In the genomic region with DNA sequence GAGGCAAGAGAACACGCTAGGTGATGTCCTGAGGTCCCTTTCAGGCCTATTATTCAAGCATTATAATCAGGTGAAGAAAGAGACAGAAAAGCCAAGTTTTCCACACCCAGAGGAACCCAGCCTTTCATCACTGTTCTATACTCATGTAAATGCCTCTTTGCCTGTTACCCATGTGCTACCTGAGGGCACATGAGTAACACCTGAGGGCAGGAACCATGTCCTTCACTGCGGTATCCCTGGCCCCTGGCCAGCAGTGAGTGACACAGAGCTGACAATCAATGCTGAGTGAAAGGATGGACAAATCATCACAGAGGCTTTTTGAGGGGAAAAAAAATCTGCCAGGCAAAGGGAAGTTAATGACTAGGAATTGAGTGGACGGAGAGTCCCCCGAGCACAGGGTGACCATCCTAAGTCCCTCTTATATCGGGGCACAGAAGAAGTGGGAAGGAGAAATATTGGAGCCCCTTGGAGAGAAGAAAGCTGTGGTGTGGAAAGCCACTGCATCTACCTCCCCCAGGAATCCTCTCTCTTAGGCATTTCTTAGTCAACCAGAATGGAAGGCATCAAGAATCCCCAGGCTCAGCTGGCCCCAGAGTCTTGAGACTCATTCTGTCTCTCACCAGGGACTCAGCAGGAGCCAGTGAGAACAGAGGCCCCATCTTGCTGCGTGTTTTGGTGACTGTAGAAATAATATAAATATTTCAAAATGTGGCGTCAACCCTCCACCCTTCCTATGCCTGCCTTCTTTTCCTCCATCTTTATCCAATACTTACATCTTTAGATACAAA, we compare ENCODE assay signal across 19 cellular contexts.
DNase-seq lines count a peak whose midpoint lies in the region; ATAC-seq, FAIRE-seq and TF ChIP-seq lines count a peak whose summit lies in the region.
"Had no signal": no experiment of that assay in that cellular context is flagged by ENCODE, and none has a peak within 500 bp of the region (broad histone marks: within the 10 kb centered on the region; RNA-seq: fewer than 3 reads in every experiment).

No MANE protein-coding gene starts in this region.

- ATAC-seq in HG03571 (IDR thresholded peaks at IDR 0.05; ENCODE audit: unreplicated experiment), result no peak
- ATAC-seq: K562 had no signal

- H3K79me2 ChIP-seq in keratinocyte (ENCODE audit: control insufficient read depth, insufficient read depth, low read length), result no peaks in the 10 kb centered on the region

- FAIRE-seq in HTR-8/SVneo (lab: Jason Lieb, UNC) (peak; percentile 82), keratinocyte (lab: Jason Lieb, UNC) (no peak)
- FAIRE-seq: D721Med, K562 had no signal

- no peaks in the 10 kb centered on the region for H3K9me1 ChIP-seq in keratinocyte (ENCODE audit: control insufficient read depth, extremely low read depth, insufficient read depth, low read length)

- H2AFZ ChIP-seq in keratinocyte (ENCODE audit: control insufficient read depth, low read length), result no peak overlapping the region

- DNase-seq in HTR-8/SVneo (ENCODE audit: insufficient read length, low spot score) (no peak), astrocyte of the spinal cord (ENCODE audit: low read depth, low spot score) (peak; percentile 26), keratinocyte (ENCODE audit: low read depth, low spot score) (peak; percentile 33), renal cortical epithelial cell (ENCODE audit: low read depth) (peak; percentile 17), Calu3 (no peak), NCI-H128 (lab: John Stamatoyannopoulos, UW; ENCODE audit: unreplicated experiment) (no peak), cortex of kidney (lab: John Stamatoyannopoulos, UW) (no peak)
- DNase-seq: ACHN; C1 segment of cervical spinal cord; CD8-positive, alpha-beta memory T cell; DMS79; NCI-H1436; NCI-H2029; NCI-H345; NCI-H524 treated with DMSO at 0.1 percent for 48 hours had no signal

- H3K9me3 Mint-ChIP-seq in Calu3 (ENCODE audit: low read depth, unreplicated experiment), result no peaks in the 10 kb centered on the region
- H3K9me3 Mint-ChIP-seq: CD8-positive, alpha-beta memory T cell had no signal

- H3K27ac Mint-ChIP-seq in Calu3 (ENCODE audit: unreplicated experiment), result no peak overlapping the region

- TF ChIP-seq CTCF in astrocyte of the spinal cord (IDR thresholded peaks at IDR 0.05; ENCODE audit: low read depth, low read length), result no peak
- no peak for TF ChIP-seq CTCF in keratinocyte (optimal IDR thresholded peaks at IDR 0.05 in 1 of 3, IDR thresholded peaks at IDR 0.05 in 1 of 3, conservative IDR thresholded peaks at IDR 0.05 in 1 of 3; ENCODE audit: extremely low read depth in 1 of 3, insufficient read depth in 2 of 3, low read length in 3 of 3)
- no peak for TF ChIP-seq CTCF in Calu3 (IDR thresholded peaks at IDR 0.05; ENCODE audit: unreplicated experiment)

- H3K27ac ChIP-seq in keratinocyte (ENCODE audit: control insufficient read depth, insufficient read depth, low read length), result no peak overlapping the region
- H3K27ac ChIP-seq: RWPE1 had no signal

- H3K36me3 ChIP-seq in keratinocyte (ENCODE audit: control insufficient read depth in 2 of 2, extremely low read depth in 1 of 2, insufficient read depth in 2 of 2, low read length in 2 of 2), result no peaks in the 10 kb centered on the region

- H3K4me3 Mint-ChIP-seq in Calu3 (ENCODE audit: low read depth, unreplicated experiment), result no peak overlapping the region
- H3K4me3 Mint-ChIP-seq: CD8-positive, alpha-beta memory T cell had no signal

- dilution Hi-C loops in keratinocyte (cut with MboI; ENCODE audit: extremely low pct_ligation_motif_present, low sequenced_read_pairs), result no loop called here

- no peak overlapping the region for H3K9ac ChIP-seq in keratinocyte (ENCODE audit: control insufficient read depth, extremely low read depth, insufficient read depth, low read length)

- H4K20me1 ChIP-seq in keratinocyte (ENCODE audit: control insufficient read depth, extremely low read depth, insufficient read depth, low read length), result no peaks in the 10 kb centered on the region

- no peak overlapping the region for H3K4me2 ChIP-seq in keratinocyte (ENCODE audit: control insufficient read depth, extremely low read depth, insufficient read depth, low read depth, low read length)

- H3K4me1 Mint-ChIP-seq in Calu3 (ENCODE audit: low read depth, unreplicated experiment), result no peaks in the 10 kb centered on the region
- H3K4me1 Mint-ChIP-seq: CD8-positive, alpha-beta memory T cell had no signal

- in situ Hi-C loops in astrocyte of the spinal cord (cut with HindIII; ENCODE audit: low sequenced_read_pairs), result no loop called here

- H3K4me3 ChIP-seq in astrocyte of the spinal cord (ENCODE audit: low read depth, low read length) (no peak overlapping the region), keratinocyte (ENCODE audit: control insufficient read depth in 2 of 3, extremely low read depth in 1 of 3, insufficient read depth in 2 of 3, low read depth in 1 of 3, low read length in 3 of 3) (no peak overlapping the region)
- H3K4me3 ChIP-seq: K562 had no signal

- intact Hi-C loops in Calu3 (cut with micrococcal nuclease; ENCODE audit: unreplicated experiment), result no loop called here

- no peaks in the 10 kb centered on the region for H3K9me3 ChIP-seq in keratinocyte (ENCODE audit: control insufficient read depth, low read depth, low read length)

- BruUV-seq in Calu3 (replicated peaks; lab: Mats Ljungman, UMichigan), result no TSS peak

- CTCF ChIA-PET in Calu3 (lab: Charles Lee), result no interaction called here

- no peaks in the 10 kb centered on the region for H3K27me3 Mint-ChIP-seq in Calu3 (ENCODE audit: unreplicated experiment)

- H3K27me3 ChIP-seq in keratinocyte (ENCODE audit: control insufficient read depth, extremely low read depth, insufficient read depth, low read length), result no peaks in the 10 kb centered on the region

- H3K36me3 Mint-ChIP-seq in Calu3 (ENCODE audit: insufficient read depth, unreplicated experiment), result peaks cover 4% of the 10 kb centered on the region

- peaks cover 9% of the 10 kb centered on the region for H3K4me1 ChIP-seq in keratinocyte (ENCODE audit: control insufficient read depth, extremely low read depth, insufficient read depth, low read length)

Comparison
In these comparisons a context has a peak if more than half of its experiments do, and no peak if none do; other contexts are left out.
1. DNase-seq: peak in astrocyte of the spinal cord (single experiment), keratinocyte (single experiment) and renal cortical epithelial cell (single experiment); none in HTR-8/SVneo (single experiment), Calu3 (single experiment), NCI-H128 (single experiment) and cortex of kidney (single experiment).